Comparison of ENCODE assay signal across 8 cellular contexts in genomic region chr11:46121328-46121723, GRCh38. TPM values are rescaled to one million over a fixed set of nuclear protein-coding genes. Genes with fewer than 3 reads are reported as not detected.
DNase-seq lines count a peak whose midpoint lies in the region; ATAC-seq and TF ChIP-seq lines count a peak whose summit lies in the region.

TSS of gene PHF21A (minus strand) at chr11:46121454. CDS start at chr11:46084219, 37,235 bp downstream.

- intact Hi-C loops in activated CD4-positive, alpha-beta T cell treated with anti-CD3 and anti-CD28 coated beads for 36 hours (cut with DNase I, micrococcal nuclease): loop anchor here (1.0 to 10.0 kb wide), 11 partner anchors 193 to 1883 kb away; partner anchors contain the start of genes DGKZ (in 2 of the 2), ATG13 (in 1 of the 2), HARBI1 (in 1 of the 2) and MDK (in 1 of the 2)

- H3K27ac Mint-ChIP-seq in activated CD4-positive, alpha-beta T cell treated with anti-CD3 and anti-CD28 coated beads for 36 hours: peak within 1 kb of the TSS; percentile 93

- H3K27ac ChIP-seq in cingulate gyrus (ENCODE audit: low read depth, low read length): peak within 1 kb of the TSS; percentile 91

- CTCF ChIA-PET in activated CD4-positive, alpha-beta T cell treated with anti-CD3 and anti-CD28 coated beads for 36 hours (lab: Charles Lee): interaction anchor here (0.7 to 1.0 kb wide), 2 partner anchors 40 to 115 kb away, joined by 3 read pairs; no protein-coding TSS in a partner anchor

- H3K4me3 Mint-ChIP-seq in activated CD4-positive, alpha-beta T cell treated with anti-CD3 and anti-CD28 coated beads for 36 hours: peak within 1 kb of the TSS; percentile 81

- ATAC-seq in HG03175 (IDR thresholded peaks at IDR 0.05; ENCODE audit: unreplicated experiment): peak; percentile 46
- ATAC-seq in activated CD4-positive, alpha-beta T cell treated with anti-CD3 and anti-CD28 coated beads for 36 hours: peak; percentile 68

- in situ Hi-C loops in GM18951 (cut with MboI; ENCODE audit: low sequenced_read_pairs, unreplicated experiment): no loop called here

- no peaks in the 10 kb centered on the region for H3K27me3 Mint-ChIP-seq in activated CD4-positive, alpha-beta T cell treated with anti-CD3 and anti-CD28 coated beads for 36 hours

- DNase-seq in AG08396 (ENCODE audit: low spot score) (peak; percentile 93), NCI-H510A (lab: John Stamatoyannopoulos, UW) (peak; percentile 66), left kidney (ENCODE audit: low read depth, low spot score) (peak; percentile 97)
- peak; percentile 95 for DNase-seq in activated CD4-positive, alpha-beta T cell treated with anti-CD3 and anti-CD28 coated beads for 36 hours
- DNase-seq in stimulated activated CD4-positive, alpha-beta T cell treated with anti-CD3 and anti-CD28 coated beads, Interleukin-2, amount 100 ng/mL, for 48 hours: peak; percentile 85 to 89

- no peaks in the 10 kb centered on the region for H3K9me3 Mint-ChIP-seq in activated CD4-positive, alpha-beta T cell treated with anti-CD3 and anti-CD28 coated beads for 36 hours (ENCODE audit: low read depth)

- H3K36me3 Mint-ChIP-seq in activated CD4-positive, alpha-beta T cell treated with anti-CD3 and anti-CD28 coated beads for 36 hours (ENCODE audit: low read depth): peaks cover 4% of the 10 kb centered on the region

- POLR2A ChIA-PET in activated CD4-positive, alpha-beta T cell treated with anti-CD3 and anti-CD28 coated beads for 36 hours (lab: Charles Lee): interaction anchor here (0.6 to 1.2 kb wide), 3 partner anchors 46 to 1250 kb away, joined by 3 to 4 read pairs (median 3); no protein-coding TSS in a partner anchor

- peak; percentile 76 for TF ChIP-seq POLR2A in GM18951 (IDR thresholded peaks at IDR 0.05; ENCODE audit: extremely low read depth, insufficient read depth, insufficient read length)

- H3K4me1 Mint-ChIP-seq in activated CD4-positive, alpha-beta T cell treated with anti-CD3 and anti-CD28 coated beads for 36 hours: peaks cover 41% of the 10 kb centered on the region

RNA-seq across cellular contexts. Expression of gene PHF21A, which starts in this region (rescaled TPM):
- 10 to 100 TPM; 42.6 to 61.8 TPM for total RNA-seq in activated CD4-positive, alpha-beta T cell treated with anti-CD3 and anti-CD28 coated beads for 36 hours

Comparison
In these comparisons a context has a peak if more than half of its experiments do, and no peak if none do; other contexts are left out.
1. Peak in every context shown above with its lines: DNase-seq, ATAC-seq and H3K27ac ChIP-seq.